In the genomic region with DNA sequence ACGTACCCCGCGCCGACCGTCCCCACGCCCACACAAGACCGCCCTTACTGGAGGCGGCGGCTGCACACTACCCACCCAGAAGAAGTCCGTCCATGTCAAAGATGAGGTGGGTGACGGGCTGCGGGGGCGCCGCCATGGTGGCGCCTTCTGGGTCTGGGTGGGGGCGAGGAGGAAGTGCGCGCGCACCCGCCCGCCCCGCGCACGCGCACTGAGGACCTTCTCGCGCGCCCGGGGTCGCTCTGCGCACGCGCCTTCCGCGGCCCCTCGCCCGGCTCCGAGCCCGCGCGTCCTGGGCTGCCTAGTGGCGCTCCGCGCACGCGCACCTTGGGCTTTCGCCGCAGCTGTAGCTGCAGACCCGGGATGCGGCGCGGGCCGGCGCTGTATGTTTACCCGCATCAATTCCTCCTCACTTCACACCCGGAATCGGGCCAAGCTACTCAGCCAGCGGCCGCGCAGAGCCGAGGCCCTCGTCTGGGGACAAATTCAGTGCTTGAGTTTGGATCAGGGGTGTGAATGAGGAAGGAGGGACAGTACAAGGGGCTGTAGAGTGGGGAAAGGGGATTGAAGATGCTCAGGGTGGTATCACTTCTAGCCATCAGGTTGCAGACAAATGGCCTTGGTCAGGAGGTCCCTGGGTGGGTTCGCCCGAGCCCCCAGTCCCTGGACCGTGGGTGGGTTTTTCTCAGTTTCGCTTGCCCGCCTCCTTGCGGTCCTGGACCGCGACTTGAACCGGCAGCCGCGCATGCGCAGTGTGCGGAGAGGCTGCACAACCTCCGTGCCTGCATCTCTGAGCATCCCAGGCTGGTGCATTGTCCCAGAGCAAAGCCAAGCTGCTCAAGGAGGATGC, we compare ENCODE assay signal across 1 cellular context.
TF ChIP-seq lines count a peak whose summit lies in the region.

A gene (minus strand): TSS at position 176 of the 847 bp plus-strand sequence. CDS start 40 bp downstream, at position 136.

TF ChIP-seq in HEK293, 187 proteins besides CTCF, POLR2A, EP300 and RAD21 (continued from another document):
- TF ChIP-seq, protein P1, sequence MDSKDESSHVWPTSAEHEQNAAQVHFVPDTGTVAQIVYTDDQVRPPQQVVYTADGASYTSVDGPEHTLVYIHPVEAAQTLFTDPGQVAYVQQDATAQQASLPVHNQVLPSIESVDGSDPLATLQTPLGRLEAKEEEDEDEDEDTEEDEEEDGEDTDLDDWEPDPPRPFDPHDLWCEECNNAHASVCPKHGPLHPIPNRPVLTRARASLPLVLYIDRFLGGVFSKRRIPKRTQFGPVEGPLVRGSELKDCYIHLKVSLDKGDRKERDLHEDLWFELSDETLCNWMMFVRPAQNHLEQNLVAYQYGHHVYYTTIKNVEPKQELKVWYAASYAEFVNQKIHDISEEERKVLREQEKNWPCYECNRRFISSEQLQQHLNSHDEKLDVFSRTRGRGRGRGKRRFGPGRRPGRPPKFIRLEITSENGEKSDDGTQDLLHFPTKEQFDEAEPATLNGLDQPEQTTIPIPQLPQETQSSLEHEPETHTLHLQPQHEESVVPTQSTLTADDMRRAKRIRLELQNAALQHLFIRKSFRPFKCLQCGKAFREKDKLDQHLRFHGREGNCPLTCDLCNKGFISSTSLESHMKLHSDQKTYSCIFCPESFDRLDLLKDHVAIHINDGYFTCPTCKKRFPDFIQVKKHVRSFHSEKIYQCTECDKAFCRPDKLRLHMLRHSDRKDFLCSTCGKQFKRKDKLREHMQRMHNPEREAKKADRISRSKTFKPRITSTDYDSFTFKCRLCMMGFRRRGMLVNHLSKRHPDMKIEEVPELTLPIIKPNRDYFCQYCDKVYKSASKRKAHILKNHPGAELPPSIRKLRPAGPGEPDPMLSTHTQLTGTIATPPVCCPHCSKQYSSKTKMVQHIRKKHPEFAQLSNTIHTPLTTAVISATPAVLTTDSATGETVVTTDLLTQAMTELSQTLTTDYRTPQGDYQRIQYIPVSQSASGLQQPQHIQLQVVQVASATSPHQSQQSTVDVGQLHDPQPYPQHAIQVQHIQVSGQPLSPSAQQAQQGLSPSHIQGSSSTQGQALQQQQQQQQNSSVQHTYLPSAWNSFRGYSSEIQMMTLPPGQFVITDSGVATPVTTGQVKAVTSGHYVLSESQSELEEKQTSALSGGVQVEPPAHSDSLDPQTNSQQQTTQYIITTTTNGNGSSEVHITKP (tag by site-specific recombination; IDR thresholded peaks at IDR 0.05): peak; percentile 56; the same call in 1 of the 2 replicates
- TF ChIP-seq ZNF600 (tag by site-specific recombination; IDR thresholded peaks at IDR 0.05): 0 out of 2 replicates have a peak, but pooled peaks have one; percentile 16
- TF ChIP-seq ZNF335 (tag by site-specific recombination; conservative IDR thresholded peaks at IDR 0.05): no peak
- TF ChIP-seq, protein P2, sequence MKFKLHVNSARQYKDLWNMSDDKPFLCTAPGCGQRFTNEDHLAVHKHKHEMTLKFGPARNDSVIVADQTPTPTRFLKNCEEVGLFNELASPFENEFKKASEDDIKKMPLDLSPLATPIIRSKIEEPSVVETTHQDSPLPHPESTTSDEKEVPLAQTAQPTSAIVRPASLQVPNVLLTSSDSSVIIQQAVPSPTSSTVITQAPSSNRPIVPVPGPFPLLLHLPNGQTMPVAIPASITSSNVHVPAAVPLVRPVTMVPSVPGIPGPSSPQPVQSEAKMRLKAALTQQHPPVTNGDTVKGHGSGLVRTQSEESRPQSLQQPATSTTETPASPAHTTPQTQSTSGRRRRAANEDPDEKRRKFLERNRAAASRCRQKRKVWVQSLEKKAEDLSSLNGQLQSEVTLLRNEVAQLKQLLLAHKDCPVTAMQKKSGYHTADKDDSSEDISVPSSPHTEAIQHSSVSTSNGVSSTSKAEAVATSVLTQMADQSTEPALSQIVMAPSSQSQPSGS (tag by site-specific recombination; IDR thresholded peaks at IDR 0.05; ENCODE audit: low read depth): no peak
- peak; percentile 93 for TF ChIP-seq ZFHX2 (tag by site-specific recombination; conservative IDR thresholded peaks at IDR 0.05)
- TF ChIP-seq, protein P3, sequence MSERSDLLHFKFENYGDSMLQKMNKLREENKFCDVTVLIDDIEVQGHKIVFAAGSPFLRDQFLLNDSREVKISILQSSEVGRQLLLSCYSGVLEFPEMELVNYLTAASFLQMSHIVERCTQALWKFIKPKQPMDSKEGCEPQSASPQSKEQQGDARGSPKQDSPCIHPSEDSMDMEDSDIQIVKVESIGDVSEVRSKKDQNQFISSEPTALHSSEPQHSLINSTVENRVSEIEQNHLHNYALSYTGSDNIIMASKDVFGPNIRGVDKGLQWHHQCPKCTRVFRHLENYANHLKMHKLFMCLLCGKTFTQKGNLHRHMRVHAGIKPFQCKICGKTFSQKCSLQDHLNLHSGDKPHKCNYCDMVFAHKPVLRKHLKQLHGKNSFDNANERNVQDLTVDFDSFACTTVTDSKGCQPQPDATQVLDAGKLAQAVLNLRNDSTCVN (tag by site-specific recombination; optimal IDR thresholded peaks at IDR 0.05): peak; percentile 72
- no peak for TF ChIP-seq ZFP37 (tag by site-specific recombination; IDR thresholded peaks at IDR 0.05)
- TF ChIP-seq ZBTB8A (tag by site-specific recombination; IDR thresholded peaks at IDR 0.05): peak; percentile 80
- TF ChIP-seq ZNF544 (tag by site-specific recombination; IDR thresholded peaks at IDR 0.05): no peak
- peak; percentile 46 for TF ChIP-seq SP2 (tag by site-specific recombination; IDR thresholded peaks at IDR 0.05)
